2 cellular contexts compared by ENCODE assay signal in genomic region chr20:34010405-34010895, GRCh38.
TF ChIP-seq lines count a peak whose summit lies in the region.

No MANE protein-coding gene starts in this region.

TF ChIP-seq in H1, 55 proteins besides CTCF, POLR2A, EP300 and RAD21:
- TF ChIP-seq EZH2 (IDR thresholded peaks at IDR 0.05; ENCODE audit: low read depth, low read length, severe bottlenecking) = no peak
- TF ChIP-seq CHD1 (IDR thresholded peaks at IDR 0.05; ENCODE audit: low read depth, low read length) = no peak
- no peak for TF ChIP-seq MAFK (IDR thresholded peaks at IDR 0.05; ENCODE audit: low read depth, low read length)
- TF ChIP-seq PHF8 (conservative IDR thresholded peaks at IDR 0.05; ENCODE audit: low read depth, low read length) = no peak
- TF ChIP-seq SP2 (IDR thresholded peaks at IDR 0.05; ENCODE audit: low read length) = no peak
- TF ChIP-seq POU5F1 (IDR thresholded peaks at IDR 0.05; ENCODE audit: low read depth, low read length) = peak; percentile 31; the same call in 1 of the 2 replicates
- TF ChIP-seq MAX (IDR thresholded peaks at IDR 0.05) = no peak
- TF ChIP-seq SIN3A (conservative IDR thresholded peaks at IDR 0.05 in 1 of 2, IDR thresholded peaks at IDR 0.05 in 1 of 2; ENCODE audit: low read depth in 1 of 2, low read length in 2 of 2) = 0 out of 4 replicates have a peak, but pooled peaks of 1 of the 2 experiments have one; percentile 33
- TF ChIP-seq TAF1 (IDR thresholded peaks at IDR 0.05; ENCODE audit: low read depth, low read length) = no peak
- peak; percentile 84; the same call in 1 of the 2 replicates for TF ChIP-seq CEBPB (IDR thresholded peaks at IDR 0.05; ENCODE audit: low read depth, low read length)
- peak; percentile 89; the same call in 1 of the 2 replicates for TF ChIP-seq KDM1A (IDR thresholded peaks at IDR 0.05; ENCODE audit: borderline replicate concordance, low read length)
- peak; percentile 80 for TF ChIP-seq NANOG (IDR thresholded peaks at IDR 0.05; ENCODE audit: insufficient read depth, low read depth, low read length, poor library complexity, severe bottlenecking)
- TF ChIP-seq BACH1 (IDR thresholded peaks at IDR 0.05; ENCODE audit: low read length) = no peak
- TF ChIP-seq GABPA (IDR thresholded peaks at IDR 0.05; ENCODE audit: borderline replicate concordance, insufficient read depth, low read length) = no peak
- no peak for TF ChIP-seq HDAC6 (IDR thresholded peaks at IDR 0.05; ENCODE audit: low read depth, low read length)
- TF ChIP-seq SP1 (IDR thresholded peaks at IDR 0.05; ENCODE audit: low read depth, low read length) = peak; percentile 47; the same call in 1 of the 2 replicates
- no peak for TF ChIP-seq BRCA1 (IDR thresholded peaks at IDR 0.05; ENCODE audit: low read depth, low read length)

TF ChIP-seq in SK-N-SH, 30 proteins besides CTCF, POLR2A, EP300 and RAD21:
- TF ChIP-seq NFIC (IDR thresholded peaks at IDR 0.05; ENCODE audit: borderline replicate concordance) (no peak), TCF12 (IDR thresholded peaks at IDR 0.05) (no peak), TEAD4 (IDR thresholded peaks at IDR 0.05; ENCODE audit: borderline replicate concordance, insufficient read depth) (no peak), FOSL2 (IDR thresholded peaks at IDR 0.05; ENCODE audit: borderline replicate concordance, low read depth) (no peak), MAX (IDR thresholded peaks at IDR 0.05; ENCODE audit: low read depth) (no peak)
